In genomic region chr3:50264964-50265485, GRCh38 we compare ENCODE assay signal across 12 cellular contexts. TPM values are rescaled to one million over a fixed set of nuclear protein-coding genes. Genes with fewer than 3 reads are reported as not detected.
DNase-seq lines count a peak whose midpoint lies in the region; ATAC-seq and TF ChIP-seq lines count a peak whose summit lies in the region.
"Had no signal": no experiment of that assay in that cellular context is flagged by ENCODE, and none has a peak within 500 bp of the region (broad histone marks: within the 10 kb centered on the region; RNA-seq: fewer than 3 reads in every experiment).

No MANE protein-coding gene starts in this region.

- H3K36me3 ChIP-seq in lower lobe of right lung, result no peaks in the 10 kb centered on the region
- no peaks in the 10 kb centered on the region for H3K36me3 ChIP-seq in spleen

- 72 to 88% (median 82%) methylated on average over 5 to 7 of the region's 7 CpGs for WGBS in spleen, 5 donors

- H3K4me1 ChIP-seq in lower lobe of right lung, result peaks cover 69% of the 10 kb centered on the region
- peaks cover 7 to 75% (median 37%) of the 10 kb centered on the region in 6 donors for H3K4me1 ChIP-seq in spleen

- no peak for TF ChIP-seq CTCF in HFFc6 (IDR thresholded peaks at IDR 0.05)
- no peak for TF ChIP-seq CTCF in MCF 10A (IDR thresholded peaks at IDR 0.05; ENCODE audit: unreplicated experiment)
- no peak for TF ChIP-seq CTCF in lower lobe of right lung (IDR thresholded peaks at IDR 0.05)
- TF ChIP-seq CTCF in spleen (IDR thresholded peaks at IDR 0.05 in 8 of 11, conservative IDR thresholded peaks at IDR 0.05 in 3 of 11), result no peak

- H3K27me3 ChIP-seq in lower lobe of right lung (ENCODE audit: low read depth) (no peaks in the 10 kb centered on the region), spleen (replicated peaks in 1 of 7) (peaks cover 0 to 24% (median 0%) of the 10 kb centered on the region in 7 donors)

- H3K36me3 Mint-ChIP-seq in HFFc6 (ENCODE audit: low read depth) (no peaks in the 10 kb centered on the region), MCF 10A (ENCODE audit: insufficient read depth, unreplicated experiment) (peaks cover under 1% of the 10 kb centered on the region)
- H3K36me3 Mint-ChIP-seq: activated CD8-positive, alpha-beta memory T cell treated with anti-CD3 and anti-CD28 coated beads, Interleukin-2, amount 10 ng/mL, durations not matched to agents 7 days and 5 days; CD8-positive, alpha-beta memory T cell had no signal

- H3K4me3 ChIP-seq in lower lobe of right lung, result peak overlapping the region; percentile 24
- no peak overlapping the region for H3K4me3 ChIP-seq in spleen

- ATAC-seq in lower lobe of right lung, result peak; percentile 1 to 36
- ATAC-seq: activated CD8-positive, alpha-beta memory T cell treated with anti-CD3 and anti-CD28 coated beads, Interleukin-2, amount 10 ng/mL, durations not matched to agents 7 days and 5 days had no signal

- peaks cover 60% of the 10 kb centered on the region for H3K4me1 Mint-ChIP-seq in HFFc6 (ENCODE audit: low read depth)
- H3K4me1 Mint-ChIP-seq in MCF 10A (ENCODE audit: insufficient read depth, unreplicated experiment), result peaks cover 23% of the 10 kb centered on the region

- H3K27me3 Mint-ChIP-seq in HFFc6 (ENCODE audit: insufficient read depth) (peaks cover 12% of the 10 kb centered on the region), MCF 10A (ENCODE audit: insufficient read depth, unreplicated experiment) (no peaks in the 10 kb centered on the region)

- CTCF ChIA-PET in MCF 10A (lab: Yijun Ruan, JAX), result interaction anchor here (0.6 to 2.6 kb wide), 7 partner anchors 8 to 73 kb away, joined by 3 to 11 read pairs (median 4); partner anchors contain the start of gene GNAT1

- POLR2A ChIA-PET in MCF 10A (lab: Yijun Ruan, JAX), result interaction anchor here (0.6 to 1.5 kb wide), 3 partner anchors 18 to 72 kb away, joined by 3 read pairs; partner anchors contain the start of gene TUSC2

- no peak for TF ChIP-seq POLR2A in spleen (IDR thresholded peaks at IDR 0.05)

- H3K27ac ChIP-seq in lower lobe of right lung (peak overlapping the region; percentile 93), spleen (peak overlapping the region in 7 of 8 donors; percentile 2 to 84 (median 74))

- DNase-seq in HFFc6 (peak; percentile 15), MCF 10A (ENCODE audit: unreplicated experiment) (no peak), lower lobe of right lung (no peak), spleen (no peak), NCI-H446 treated with DMSO at 0.1 percent for 48 hours (lab: John Stamatoyannopoulos, UW) (no peak), T1000 (lab: John Stamatoyannopoulos, UW) (no peak), SK-N-DZ (ENCODE audit: low spot score) (no peak)
- no peak for DNase-seq in stimulated activated CD8-positive, alpha-beta memory T cell treated with anti-CD3 and anti-CD28 coated beads, Interleukin-4, amount 100 ng/mL, for 48 hours
- DNase-seq: activated CD8-positive, alpha-beta memory T cell treated with anti-CD3 and anti-CD28 coated beads, Interleukin-2, amount 10 ng/mL, durations not matched to agents 7 days and 5 days; CD8-positive, alpha-beta memory T cell; NCI-H2029 treated with DMSO at 0.1 percent for 48 hours; stimulated activated CD4-positive, alpha-beta T cell treated with anti-CD3 and anti-CD28 coated beads, Interleukin-4, amount 100 ng/mL, for 1 hour had no signal

- intact Hi-C loops in MCF 10A (cut with micrococcal nuclease), result no loop called here
- intact Hi-C loops in lower lobe of right lung (cut with DNase I), result no loop called here
- intact Hi-C loops in spleen (cut with DNase I; ENCODE audit: low total_unique reads), result no loop called here

- BruUV-seq in MCF 10A (replicated peaks; lab: Mats Ljungman, UMichigan), result no TSS peak

- H3K27ac Mint-ChIP-seq in HFFc6, result peak overlapping the region; percentile 90
- peak overlapping the region; percentile 88 for H3K27ac Mint-ChIP-seq in MCF 10A (ENCODE audit: low read depth, unreplicated experiment)
- H3K27ac Mint-ChIP-seq: activated CD8-positive, alpha-beta memory T cell treated with anti-CD3 and anti-CD28 coated beads, Interleukin-2, amount 10 ng/mL, durations not matched to agents 7 days and 5 days had no signal

- peak overlapping the region; percentile 42; the same call in 1 of the 2 replicates for H3K4me3 Mint-ChIP-seq in HFFc6
- no peak overlapping the region for H3K4me3 Mint-ChIP-seq in MCF 10A (ENCODE audit: unreplicated experiment)
- H3K4me3 Mint-ChIP-seq: activated CD8-positive, alpha-beta memory T cell treated with anti-CD3 and anti-CD28 coated beads, Interleukin-2, amount 10 ng/mL, durations not matched to agents 7 days and 5 days; CD8-positive, alpha-beta memory T cell had no signal

- no peaks in the 10 kb centered on the region for H3K9me3 ChIP-seq in lower lobe of right lung
- no peaks in the 10 kb centered on the region for H3K9me3 ChIP-seq in spleen

- no peaks in the 10 kb centered on the region for H3K9me3 Mint-ChIP-seq in HFFc6
- no peaks in the 10 kb centered on the region for H3K9me3 Mint-ChIP-seq in MCF 10A (ENCODE audit: unreplicated experiment)
- H3K9me3 Mint-ChIP-seq: CD8-positive, alpha-beta memory T cell had no signal

RNA-seq across cellular contexts. Expression of gene SEMA3B, which starts 3.9 kb away (rescaled TPM):
- total RNA-seq in HFFc6 (2021; fragmentation: NEBNext Ultra II Directional; extraction: Animal tissue kit (Norgen Biotek cat#: 25700)), result 10 to 100 TPM; 14.5 to 26.6 (median 24.7) TPM
- total RNA-seq in MCF 10A (2022) (7.6 and 12.5 TPM in 2 replicates), lower lobe of right lung (77.6 TPM), spleen (10 to 100 TPM in 1 of 7 donors, 1 to 10 TPM in 6; 2.2 to 13.9 (median 4.5) TPM)
- polyA plus RNA-seq in spleen, result 10 to 100 TPM in 1 of 3 donors, 1 to 10 TPM in 2; 2.7 to 14.5 (median 3.4) TPM
- 0.92 and 2.3 TPM in 2 replicates for polyA plus RNA-seq in SK-N-DZ (2014; cell fraction: cytosol; rRNA removed)
- polyA plus RNA-seq in SK-N-DZ (2014; cell fraction: nucleus; rRNA removed), result 10.7 and 12.1 TPM in 2 replicates
- polyA plus RNA-seq: CD8-positive, alpha-beta memory T cell had no signal

RNA-seq across cellular contexts. Expression of gene LSMEM2, which starts 13.9 kb away (rescaled TPM):
- under 1 TPM in 2 of 6 experiments, not detected in 4; 0.11 to 0.13 TPM for total RNA-seq in HFFc6 (2021; fragmentation: NEBNext Ultra II Directional; extraction: Animal tissue kit (Norgen Biotek cat#: 25700))
- 0.20 TPM in 1 of 2 replicates, not detected in the other for total RNA-seq in MCF 10A (2022)
- not detected for total RNA-seq in lower lobe of right lung
- under 1 TPM in 1 of 7 donors, not detected in 6; 0.46 TPM for total RNA-seq in spleen
- under 1 TPM; 0.06 to 0.29 (median 0.20) TPM for polyA plus RNA-seq in spleen
- polyA plus RNA-seq in SK-N-DZ (2014; cell fraction: cytosol; rRNA removed), result 0.09 TPM in 1 of 2 replicates, not detected in the other
- polyA plus RNA-seq in SK-N-DZ (2014; cell fraction: nucleus; rRNA removed), result not detected in 2 replicates
- total RNA-seq: activated CD8-positive, alpha-beta memory T cell treated with anti-CD3 and anti-CD28 coated beads, Interleukin-2, amount 10 ng/mL, durations not matched to agents 7 days and 5 days; CD8-positive, alpha-beta memory T cell had no signal
- polyA plus RNA-seq: CD8-positive, alpha-beta memory T cell had no signal

RNA-seq across cellular contexts. Expression of gene IFRD2, which starts 27.2 kb away (rescaled TPM):
- 100 to 1,000 TPM in 1 of 6 experiments, 10 to 100 TPM in 5; 71.2 to 102 (median 74.6) TPM for total RNA-seq in HFFc6 (2021; fragmentation: NEBNext Ultra II Directional; extraction: Animal tissue kit (Norgen Biotek cat#: 25700))
- 135 and 182 TPM in 2 replicates for total RNA-seq in MCF 10A (2022)
- total RNA-seq in lower lobe of right lung, result 66.9 TPM
- total RNA-seq in spleen, result 10 to 100 TPM; 40.2 to 67.6 (median 48.0) TPM
- 10 to 100 TPM; 58.4 to 76.7 (median 74.8) TPM for polyA plus RNA-seq in spleen
- 72.9 and 84.0 TPM in 2 replicates for polyA plus RNA-seq in SK-N-DZ (2014; cell fraction: cytosol; rRNA removed)
- polyA plus RNA-seq in SK-N-DZ (2014; cell fraction: nucleus; rRNA removed), result 268 and 286 TPM in 2 replicates

RNA-seq across cellular contexts. Expression of gene GNAI2, which starts 29.0 kb away (rescaled TPM):
- 100 to 1,000 TPM; 532 to 617 (median 582) TPM for total RNA-seq in HFFc6 (2021; fragmentation: NEBNext Ultra II Directional; extraction: Animal tissue kit (Norgen Biotek cat#: 25700))
- total RNA-seq in MCF 10A (2022) (122 and 123 TPM in 2 replicates), lower lobe of right lung (372 TPM), spleen (100 to 1,000 TPM; 276 to 466 (median 385) TPM)
- polyA plus RNA-seq in spleen, result 100 to 1,000 TPM; 147 to 232 (median 170) TPM
- polyA plus RNA-seq in SK-N-DZ (2014; cell fraction: cytosol; rRNA removed), result 52.3 and 58.3 TPM in 2 replicates
- 39.3 and 43.2 TPM in 2 replicates for polyA plus RNA-seq in SK-N-DZ (2014; cell fraction: nucleus; rRNA removed)

RNA-seq across cellular contexts. Expression of gene HYAL3, which starts 34.2 kb away (rescaled TPM):
- total RNA-seq in HFFc6 (2021; fragmentation: NEBNext Ultra II Directional; extraction: Animal tissue kit (Norgen Biotek cat#: 25700)), result 1 to 10 TPM; 4.7 to 8.3 (median 5.8) TPM
- 2.3 and 4.7 TPM in 2 replicates for total RNA-seq in MCF 10A (2022)
- total RNA-seq in lower lobe of right lung, result 4.0 TPM
- total RNA-seq in spleen, result 1 to 10 TPM in 6 of 7 donors, under 1 TPM in 1; 0.73 to 3.8 (median 2.7) TPM
- 1 to 10 TPM; 1.4 to 2.4 (median 2.1) TPM for polyA plus RNA-seq in spleen
- polyA plus RNA-seq in SK-N-DZ (2014; cell fraction: cytosol; rRNA removed), result 0.64 and 1.2 TPM in 2 replicates
- 3.7 and 6.2 TPM in 2 replicates for polyA plus RNA-seq in SK-N-DZ (2014; cell fraction: nucleus; rRNA removed)
